Comparison of ENCODE assay signal across 14 cellular contexts in genomic region chr3:16932877-16933276, GRCh38. TPM values are rescaled to one million over a fixed set of nuclear protein-coding genes. Genes with fewer than 3 reads are reported as not detected.
DNase-seq lines count a peak whose midpoint lies in the region; ATAC-seq and TF ChIP-seq lines count a peak whose summit lies in the region.
"Had no signal": no experiment of that assay in that cellular context is flagged by ENCODE, and none has a peak within 500 bp of the region (broad histone marks: within the 10 kb centered on the region; RNA-seq: fewer than 3 reads in every experiment).

No MANE protein-coding gene starts in this region.

- H3K4me2 ChIP-seq in trophoblast cell (ENCODE audit: low read length) = no peak overlapping the region
- H3K4me2 ChIP-seq: SK-N-SH had no signal

- no peak overlapping the region for H3K9ac ChIP-seq in trophoblast cell (ENCODE audit: low read length)
- H3K9ac ChIP-seq: BLaER1 treated with 17β-estradiol and CSF1 and Interleukin-3, amounts not matched to agents 10 nM and 100 nM; SK-N-SH had no signal

- H3K27ac ChIP-seq in trophoblast cell (ENCODE audit: low read depth, low read length) (no peak overlapping the region), suprapubic skin (no peak overlapping the region)
- H3K27ac ChIP-seq: BLaER1 treated with 17β-estradiol and CSF1 and Interleukin-3, amounts not matched to agents 10 nM and 100 nM had no signal

- peaks cover 83% of the 10 kb centered on the region for H3K4me1 Mint-ChIP-seq in activated naive CD8-positive, alpha-beta T cell treated with anti-CD3 and anti-CD28 coated beads for 36 hours

- TF ChIP-seq CTCF in suprapubic skin (IDR thresholded peaks at IDR 0.05) = no peak

- H2BK5ac ChIP-seq in trophoblast cell (ENCODE audit: low read depth, low read length, poor library complexity) = no peak overlapping the region

- no peak overlapping the region for H4K91ac ChIP-seq in trophoblast cell (ENCODE audit: low read depth, low read length)

- no peak for TF ChIP-seq EP300 in suprapubic skin (IDR thresholded peaks at IDR 0.05)

- no peak overlapping the region for H2AK5ac ChIP-seq in trophoblast cell (ENCODE audit: low read length)

- no peak overlapping the region for H2AFZ ChIP-seq in trophoblast cell (ENCODE audit: insufficient read depth, low read length, poor library complexity)

- H3K14ac ChIP-seq in trophoblast cell (ENCODE audit: low read length) = no peak overlapping the region

- H3K27me3 ChIP-seq in trophoblast cell (ENCODE audit: insufficient read depth, low read length) (no peaks in the 10 kb centered on the region), suprapubic skin (no peaks in the 10 kb centered on the region)
- H3K27me3 ChIP-seq: BLaER1 treated with 17β-estradiol and CSF1 and Interleukin-3, amounts not matched to agents 10 nM and 100 nM had no signal

- H3K27ac Mint-ChIP-seq in activated naive CD8-positive, alpha-beta T cell treated with anti-CD3 and anti-CD28 coated beads for 36 hours = peak overlapping the region; percentile 74

- no peak overlapping the region for H3K4ac ChIP-seq in trophoblast cell (ENCODE audit: low read depth, low read length)

- ATAC-seq in GM19395 (IDR thresholded peaks at IDR 0.05; ENCODE audit: unreplicated experiment) = peak; percentile 71
- peak; percentile 51 for ATAC-seq in HG02973 (IDR thresholded peaks at IDR 0.05; ENCODE audit: unreplicated experiment)
- ATAC-seq in GM18907 (IDR thresholded peaks at IDR 0.05; ENCODE audit: unreplicated experiment) = no peak

- H3K9me3 Mint-ChIP-seq in activated naive CD8-positive, alpha-beta T cell treated with anti-CD3 and anti-CD28 coated beads for 36 hours = no peaks in the 10 kb centered on the region

- H4K8ac ChIP-seq in trophoblast cell (ENCODE audit: low read depth, low read length) = no peak overlapping the region

- H3K36me3 ChIP-seq in trophoblast cell (ENCODE audit: control insufficient read depth in 1 of 2, insufficient read depth in 2 of 2, low read length in 2 of 2) (no peaks in the 10 kb centered on the region), suprapubic skin (no peaks in the 10 kb centered on the region)

- no CpG with 5 or more reads among the region's 7 CpGs for WGBS in trophoblast cell (ENCODE audit: extremely low coverage, insufficient coverage, insufficient read length)
- 69% methylated on average over 7 of the region's 7 CpGs for WGBS in suprapubic skin

- no peak overlapping the region for H2BK120ac ChIP-seq in trophoblast cell (ENCODE audit: insufficient read depth, low read length, poor library complexity)

- no peak overlapping the region for H3K23ac ChIP-seq in trophoblast cell (ENCODE audit: low read length)

- no peaks in the 10 kb centered on the region for H3K27me3 Mint-ChIP-seq in activated naive CD8-positive, alpha-beta T cell treated with anti-CD3 and anti-CD28 coated beads for 36 hours

- no peaks in the 10 kb centered on the region for H3K9me3 ChIP-seq in trophoblast cell (ENCODE audit: insufficient read depth, low read depth, low read length)
- H3K9me3 ChIP-seq in suprapubic skin = no peaks in the 10 kb centered on the region
- H3K9me3 ChIP-seq: SK-N-SH had no signal

- H3K79me1 ChIP-seq in trophoblast cell (ENCODE audit: low read length) = no peaks in the 10 kb centered on the region

- peak overlapping the region; percentile 34; the same call in 1 of the 2 replicates for H3K4me3 ChIP-seq in GM08714 (ENCODE audit: low read length)
- no peak overlapping the region for H3K4me3 ChIP-seq in trophoblast cell (ENCODE audit: low read depth, low read length)
- H3K4me3 ChIP-seq in suprapubic skin = no peak overlapping the region
- H3K4me3 ChIP-seq: BLaER1 treated with 17β-estradiol and CSF1 and Interleukin-3, amounts not matched to agents 10 nM and 100 nM had no signal

- no peaks in the 10 kb centered on the region for H3K79me2 ChIP-seq in trophoblast cell (ENCODE audit: control insufficient read depth, insufficient read depth, low read length, poor library complexity)

- H3K36me3 Mint-ChIP-seq in activated naive CD8-positive, alpha-beta T cell treated with anti-CD3 and anti-CD28 coated beads for 36 hours = peaks cover 32% of the 10 kb centered on the region

- H4K12ac ChIP-seq in trophoblast cell (ENCODE audit: low read depth, low read length) = no peak overlapping the region

- H3K4me1 ChIP-seq in trophoblast cell (ENCODE audit: control insufficient read depth in 1 of 2, insufficient read depth in 2 of 2, low read length in 2 of 2) (no peaks in the 10 kb centered on the region), suprapubic skin (peaks cover 9% of the 10 kb centered on the region)

- H2BK12ac ChIP-seq in trophoblast cell (ENCODE audit: low read length) = no peak overlapping the region

- no peak overlapping the region for H3K18ac ChIP-seq in trophoblast cell (ENCODE audit: low read length)

- TF ChIP-seq POLR2A in suprapubic skin (IDR thresholded peaks at IDR 0.05) = no peak

- DNase-seq in activated naive CD8-positive, alpha-beta T cell treated with anti-CD3 and anti-CD28 coated beads for 36 hours = no peak
- DNase-seq in HCEC 1CT (no peak), trophoblast cell (no peak), suprapubic skin (ENCODE audit: low spot score in 2 of 2) (no peak)
- DNase-seq: activated CD4-positive, alpha-beta T cell treated with anti-CD3 and anti-CD28 coated beads for 4 hours; midbrain; SK-N-SH; stimulated activated CD4-positive, alpha-beta T cell treated with anti-CD3 and anti-CD28 coated beads, Interleukin-1b, Interleukin-23, amount 100 ng/mL, for 48 hours; stimulated activated naive CD4-positive, alpha-beta T cell treated with Interleukin-2 at 50 U/mL for 16 hours had no signal

- peak overlapping the region; percentile 71 for H3K4me3 Mint-ChIP-seq in activated naive CD8-positive, alpha-beta T cell treated with anti-CD3 and anti-CD28 coated beads for 36 hours

RNA-seq across cellular contexts. Expression of gene PLCL2, which starts 48.1 kb away (rescaled TPM):
- 10 to 100 TPM; 19.1 to 19.6 TPM for total RNA-seq in activated naive CD8-positive, alpha-beta T cell treated with anti-CD3 and anti-CD28 coated beads for 36 hours
- polyA plus RNA-seq in trophoblast cell (2013) = 5.8 and 5.9 TPM in 2 replicates
- 1 to 10 TPM; 1.5 to 4.2 (median 1.9) TPM for total RNA-seq in suprapubic skin
